ENCODE assay signal across 9 cellular contexts in genomic region chr9:5949103-5949699, GRCh38. TPM values are rescaled to one million over a fixed set of nuclear protein-coding genes. Genes with fewer than 3 reads are reported as not detected.
DNase-seq lines count a peak whose midpoint lies in the region; ATAC-seq lines count a peak whose summit lies in the region.
"Had no signal": no experiment of that assay in that cellular context is flagged by ENCODE, and none has a peak within 500 bp of the region (broad histone marks: within the 10 kb centered on the region; RNA-seq: fewer than 3 reads in every experiment).

No MANE protein-coding gene starts in this region.

- no peak overlapping the region for H2AFZ ChIP-seq in ACC112 (ENCODE audit: low read length, unreplicated experiment)
- H2AFZ ChIP-seq in mesenchymal stem cell (ENCODE audit: low read depth, low read length) = no peak overlapping the region

- H3K4me3 Mint-ChIP-seq in IgD-negative memory B cell = peak overlapping the region in 3 of 4 donors; percentile 29 to 77 (median 41)
- peak overlapping the region; percentile 48 for H3K4me3 Mint-ChIP-seq in activated T-helper 1 cell treated with anti-CD3 and anti-CD28 coated beads, Interleukin-12 subunit alpha, Interleukin-12 subunit beta, Interleukin-2, Interleukin-4 antibody, amounts not matched to agents 30 ng/mL and 10 ng/mL and 1 ng/mL, durations not matched to agents 14 hours and 24 hours and 36 hours

- ATAC-seq in GM18858 (IDR thresholded peaks at IDR 0.05; ENCODE audit: unreplicated experiment) = peak; percentile 77

- H3K9me3 Mint-ChIP-seq in IgD-negative memory B cell = no peaks in the 10 kb centered on the region
- no peaks in the 10 kb centered on the region for H3K9me3 Mint-ChIP-seq in activated T-helper 1 cell treated with anti-CD3 and anti-CD28 coated beads, Interleukin-12 subunit alpha, Interleukin-12 subunit beta, Interleukin-2, Interleukin-4 antibody, amounts not matched to agents 30 ng/mL and 10 ng/mL and 1 ng/mL, durations not matched to agents 14 hours and 24 hours and 36 hours

- H3K9ac ChIP-seq in mesenchymal stem cell (ENCODE audit: low read length) = peak overlapping the region; percentile 49

- H2BK15ac ChIP-seq in mesenchymal stem cell (ENCODE audit: low read depth, poor library complexity, severe bottlenecking) = no peak overlapping the region

- no peak overlapping the region for H3K18ac ChIP-seq in mesenchymal stem cell (ENCODE audit: low read depth in 1 of 2, low read length in 2 of 2)

- no peak overlapping the region for H2AK5ac ChIP-seq in mesenchymal stem cell (ENCODE audit: low read length, severe bottlenecking)

- H3K23ac ChIP-seq in mesenchymal stem cell (ENCODE audit: low read length in 2 of 2) = no peak overlapping the region

- H3K27me3 ChIP-seq in ACC112 (ENCODE audit: insufficient read depth, low read length) = no peaks in the 10 kb centered on the region
- H3K27me3 ChIP-seq in mesenchymal stem cell (ENCODE audit: control insufficient read depth in 1 of 2, insufficient read depth in 1 of 2, low read length in 2 of 2) = no peaks in the 10 kb centered on the region
- H3K27me3 ChIP-seq: upper lobe of left lung had no signal

- H3K36me3 Mint-ChIP-seq in IgD-negative memory B cell = peaks cover 5% of the 10 kb centered on the region
- H3K36me3 Mint-ChIP-seq in activated T-helper 1 cell treated with anti-CD3 and anti-CD28 coated beads, Interleukin-12 subunit alpha, Interleukin-12 subunit beta, Interleukin-2, Interleukin-4 antibody, amounts not matched to agents 30 ng/mL and 10 ng/mL and 1 ng/mL, durations not matched to agents 14 hours and 24 hours and 36 hours (ENCODE audit: low read depth) = no peaks in the 10 kb centered on the region

- no peak overlapping the region for H2BK120ac ChIP-seq in mesenchymal stem cell (ENCODE audit: low read depth, low read length)

- intact Hi-C loops in activated T-helper 1 cell treated with anti-CD3 and anti-CD28 coated beads, Interleukin-12 subunit alpha, Interleukin-12 subunit beta, Interleukin-2, Interleukin-4 antibody, amounts not matched to agents 30 ng/mL and 10 ng/mL and 1 ng/mL, durations not matched to agents 14 hours and 24 hours and 36 hours (cut with micrococcal nuclease) = loop anchor here (2.0 kb wide), 1 partner anchor 56 kb away; no protein-coding TSS in a partner anchor

- H4K91ac ChIP-seq in mesenchymal stem cell (ENCODE audit: low read length) = no peak overlapping the region

- peaks cover 2% of the 10 kb centered on the region for H3K79me1 ChIP-seq in mesenchymal stem cell (replicated peaks; ENCODE audit: low read length, poor library complexity, severe bottlenecking)

- H3K79me2 ChIP-seq in ACC112 (ENCODE audit: control insufficient read depth, insufficient read depth, low read length, unreplicated experiment) = no peaks in the 10 kb centered on the region

- 0% methylated on average over 1 of the region's 5 CpGs for WGBS in mesenchymal stem cell

- H3K4me1 ChIP-seq in ACC112 (ENCODE audit: control insufficient read depth, insufficient read depth, low read length, unreplicated experiment) (peaks cover 17% of the 10 kb centered on the region), mesenchymal stem cell (ENCODE audit: control insufficient read depth, insufficient read depth, low read depth, low read length) (peaks cover 4% of the 10 kb centered on the region)

- H3K14ac ChIP-seq in mesenchymal stem cell (ENCODE audit: low read length in 2 of 2) = no peak overlapping the region

- peaks cover 5 to 8% (median 6%) of the 10 kb centered on the region in 3 donors for H3K4me1 Mint-ChIP-seq in IgD-negative memory B cell
- peaks cover 35% of the 10 kb centered on the region for H3K4me1 Mint-ChIP-seq in activated T-helper 1 cell treated with anti-CD3 and anti-CD28 coated beads, Interleukin-12 subunit alpha, Interleukin-12 subunit beta, Interleukin-2, Interleukin-4 antibody, amounts not matched to agents 30 ng/mL and 10 ng/mL and 1 ng/mL, durations not matched to agents 14 hours and 24 hours and 36 hours (ENCODE audit: low read depth)

- peak overlapping the region; percentile 56 for H3K4me3 ChIP-seq in ACC112 (ENCODE audit: low read depth, low read length)
- H3K4me3 ChIP-seq in mesenchymal stem cell (ENCODE audit: insufficient read depth in 1 of 2, low read depth in 1 of 2, low read length in 2 of 2) = peak overlapping the region in 1 of 2 experiments; percentile 61

- peak; percentile 8 for DNase-seq in activated T-helper 1 cell treated with anti-CD3 and anti-CD28 coated beads, Interleukin-12 subunit alpha, Interleukin-12 subunit beta, Interleukin-2, Interleukin-4 antibody, amounts not matched to agents 30 ng/mL and 10 ng/mL and 1 ng/mL, durations not matched to agents 14 hours and 24 hours and 36 hours (ENCODE audit: low spot score)
- DNase-seq in mesenchymal stem cell (peak; percentile 30), SW 1271 (lab: John Stamatoyannopoulos, UW) (no peak), iPS-NIHi7 (ENCODE audit: extremely low spot score) (no peak), hepatic stellate cell (ENCODE audit: low spot score) (no peak)
- DNase-seq: upper lobe of left lung had no signal

- no peak overlapping the region for H2BK12ac ChIP-seq in mesenchymal stem cell (ENCODE audit: low read length in 2 of 2)

- no peak overlapping the region for H4K8ac ChIP-seq in mesenchymal stem cell (ENCODE audit: low read length)

- H3K9me3 ChIP-seq in mesenchymal stem cell (ENCODE audit: control insufficient read depth, low read length) = no peaks in the 10 kb centered on the region
- H3K9me3 ChIP-seq: upper lobe of left lung had no signal

- H2BK5ac ChIP-seq in mesenchymal stem cell (ENCODE audit: low read depth, low read length, poor library complexity, severe bottlenecking) = no peak overlapping the region

- H3K27ac ChIP-seq in ACC112 (ENCODE audit: low read depth, low read length) (no peak overlapping the region), mesenchymal stem cell (ENCODE audit: low read length, poor library complexity, severe bottlenecking) (no peak overlapping the region)
- H3K27ac ChIP-seq: upper lobe of left lung had no signal

- H3K4me2 ChIP-seq in mesenchymal stem cell (ENCODE audit: low read length, poor library complexity, severe bottlenecking) = peak overlapping the region; percentile 50

- no peak overlapping the region for H3K4ac ChIP-seq in mesenchymal stem cell (ENCODE audit: low read depth in 1 of 2, low read length in 2 of 2)

- no peaks in the 10 kb centered on the region for H3K27me3 Mint-ChIP-seq in IgD-negative memory B cell
- no peaks in the 10 kb centered on the region for H3K27me3 Mint-ChIP-seq in activated T-helper 1 cell treated with anti-CD3 and anti-CD28 coated beads, Interleukin-12 subunit alpha, Interleukin-12 subunit beta, Interleukin-2, Interleukin-4 antibody, amounts not matched to agents 30 ng/mL and 10 ng/mL and 1 ng/mL, durations not matched to agents 14 hours and 24 hours and 36 hours (ENCODE audit: insufficient read depth)

- H3K27ac Mint-ChIP-seq in IgD-negative memory B cell = no peak overlapping the region
- no peak overlapping the region for H3K27ac Mint-ChIP-seq in activated T-helper 1 cell treated with anti-CD3 and anti-CD28 coated beads, Interleukin-12 subunit alpha, Interleukin-12 subunit beta, Interleukin-2, Interleukin-4 antibody, amounts not matched to agents 30 ng/mL and 10 ng/mL and 1 ng/mL, durations not matched to agents 14 hours and 24 hours and 36 hours

- no peaks in the 10 kb centered on the region for H3K36me3 ChIP-seq in ACC112 (ENCODE audit: insufficient read depth, low read length)
- peaks cover 0 to 2% of the 10 kb centered on the region in 2 experiments for H3K36me3 ChIP-seq in mesenchymal stem cell (ENCODE audit: control insufficient read depth in 1 of 2, insufficient read depth in 2 of 2, low read depth in 1 of 2, low read length in 2 of 2)
- H3K36me3 ChIP-seq: upper lobe of left lung had no signal

RNA-seq across cellular contexts. Expression of gene MLANA, which starts 58.5 kb away (rescaled TPM):
- polyA plus RNA-seq in IgD-negative memory B cell = not detected
- total RNA-seq in activated T-helper 1 cell treated with anti-CD3 and anti-CD28 coated beads, Interleukin-12 subunit alpha, Interleukin-12 subunit beta, Interleukin-2, Interleukin-4 antibody, amounts not matched to agents 30 ng/mL and 10 ng/mL and 1 ng/mL, durations not matched to agents 14 hours and 24 hours and 36 hours = not detected in 2 replicates
- not detected for polyA plus RNA-seq in mesenchymal stem cell (2013, experiment 1 of 2)
- not detected for polyA plus RNA-seq in mesenchymal stem cell (2013, experiment 2 of 2)
- total RNA-seq: upper lobe of left lung had no signal

Comparison
In these comparisons a context has a peak if more than half of its experiments do, and no peak if none do; other contexts are left out.
1. DNase-seq: peak in activated T-helper 1 cell treated with anti-CD3 and anti-CD28 coated beads, Interleukin-12 subunit alpha, Interleukin-12 subunit beta, Interleukin-2, Interleukin-4 antibody, amounts not matched to agents 30 ng/mL and 10 ng/mL and 1 ng/mL, durations not matched to agents 14 hours and 24 hours and 36 hours (single experiment) and mesenchymal stem cell (single experiment); none in SW 1271 (0 of 2), iPS-NIHi7 (single experiment) and hepatic stellate cell (single experiment).